ENCODE assay signal across 31 cellular contexts in the genomic region with DNA sequence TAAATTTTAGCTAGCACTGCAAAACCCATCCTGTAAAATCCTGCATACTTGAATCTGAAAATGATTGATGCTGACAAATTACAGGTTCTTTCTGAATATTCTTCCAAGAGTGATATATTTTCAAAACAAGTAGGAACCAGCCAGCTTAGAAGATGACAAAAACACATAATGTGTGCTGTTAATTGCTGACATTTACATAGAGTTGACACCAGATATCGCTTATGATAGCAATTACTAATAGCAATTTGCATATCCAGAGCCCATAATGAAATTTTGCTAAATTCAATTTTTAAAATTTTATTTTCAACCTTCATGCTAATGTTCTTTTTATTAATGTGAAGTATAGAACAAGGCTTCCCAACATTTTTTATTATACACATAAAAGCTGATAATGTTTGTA.
DNase-seq lines count a peak whose midpoint lies in the region; ATAC-seq, FAIRE-seq and TF ChIP-seq lines count a peak whose summit lies in the region.
"Had no signal": no experiment of that assay in that cellular context is flagged by ENCODE, and none has a peak within 500 bp of the region (broad histone marks: within the 10 kb centered on the region; RNA-seq: fewer than 3 reads in every experiment).

No MANE protein-coding gene starts in this region.

- TF ChIP-seq RAD21 in HepG2 (CRISPR knock-in tag; IDR thresholded peaks at IDR 0.05), result no peak

- H3K9ac ChIP-seq in HepG2 (ENCODE audit: insufficient read depth, low read depth, low read length), result no peak overlapping the region
- H3K9ac ChIP-seq: BLaER1; BLaER1 treated with 17β-estradiol and CSF1 and Interleukin-3, amounts not matched to agents 10 nM and 100 nM had no signal

- H3K79me2 ChIP-seq in HepG2 (ENCODE audit: insufficient read depth, low read length), result no peaks in the 10 kb centered on the region

- H3K27me3 ChIP-seq in HepG2 (ENCODE audit: control insufficient read depth in 1 of 2, insufficient read depth in 2 of 2, low read length in 2 of 2), result 0 out of 5 replicates have a peak, but pooled peaks cover 0 to 3% of the 10 kb centered on the region in 2 experiments
- no peaks in the 10 kb centered on the region for H3K27me3 ChIP-seq in right lobe of liver
- no peaks in the 10 kb centered on the region for H3K27me3 ChIP-seq in neutrophil
- H3K27me3 ChIP-seq: BE2C; BLaER1; BLaER1 treated with 17β-estradiol and CSF1 and Interleukin-3, amounts not matched to agents 10 nM and 100 nM had no signal

- TF ChIP-seq EP300 in HepG2 (IDR thresholded peaks at IDR 0.05; ENCODE audit: low read depth in 2 of 2, low read length in 2 of 2), result no peak
- TF ChIP-seq EP300 in HepG2 (CRISPR knock-in tag; IDR thresholded peaks at IDR 0.05; ENCODE audit: borderline replicate concordance), result no peak

- in situ Hi-C loops in HepG2 (cut with HindIII; ENCODE audit: extremely low pct_ligation_motif_present, low pct_unique_long_range_greater_than_20kb), result no loop called here

- H3K9me3 ChIP-seq in HepG2 (ENCODE audit: low read length) (no peaks in the 10 kb centered on the region), right lobe of liver (no peaks in the 10 kb centered on the region), neutrophil (no peaks in the 10 kb centered on the region)
- H3K9me3 ChIP-seq: A549; BE2C; BLaER1 treated with 17β-estradiol and CSF1 and Interleukin-3, amounts not matched to agents 10 nM and 100 nM; Caco-2 had no signal

- POLR2A ChIA-PET in HepG2 (lab: Yijun Ruan, JAX), result no interaction called here

- H3K4me3 ChIP-seq in HepG2 (replicated peaks in 1 of 3; ENCODE audit: insufficient read depth in 1 of 3, low read depth in 2 of 3, low read length in 3 of 3) (no peak overlapping the region), right lobe of liver (no peak overlapping the region), neutrophil (ENCODE audit: low read depth in 1 of 2, low read length in 1 of 2) (no peak overlapping the region)
- H3K4me3 ChIP-seq: A549; BLaER1; BLaER1 treated with 17β-estradiol and CSF1 and Interleukin-3, amounts not matched to agents 10 nM and 100 nM had no signal

- TF ChIP-seq POLR2A in HepG2 (IDR thresholded peaks at IDR 0.05; ENCODE audit: insufficient read depth in 1 of 2, low read depth in 2 of 2, low read length in 2 of 2), result no peak
- no peak for TF ChIP-seq POLR2A in right lobe of liver (IDR thresholded peaks at IDR 0.05)

- H3K4me1 ChIP-seq in HepG2 (ENCODE audit: insufficient read depth, low read length), result no peaks in the 10 kb centered on the region
- H3K4me1 ChIP-seq in right lobe of liver, result no peaks in the 10 kb centered on the region
- peaks cover 28 to 30% of the 10 kb centered on the region in 2 experiments for H3K4me1 ChIP-seq in neutrophil (ENCODE audit: control insufficient read depth in 1 of 2, insufficient read depth in 1 of 2, low read depth in 1 of 2, low read length in 1 of 2)
- H3K4me1 ChIP-seq: A549; BE2C; BLaER1; BLaER1 treated with 17β-estradiol and CSF1 and Interleukin-3, amounts not matched to agents 10 nM and 100 nM; Caco-2 had no signal

- H2AFZ ChIP-seq in HepG2 (ENCODE audit: low read length), result no peak overlapping the region

- DNase-seq in HepG2 (ENCODE audit: low spot score), result no peak
- no peak for DNase-seq in right lobe of liver
- DNase-seq: 8988T; ACHN; AML-193; BE2C; C1 segment of cervical spinal cord; Caco-2; Calu3; CD4-positive, alpha-beta memory T cell; CD4-positive, alpha-beta T cell; CD4-positive, CD25-positive, alpha-beta regulatory T cell; CD8-positive, alpha-beta memory T cell; CD8-positive, alpha-beta T cell; COR-L47; DMS 273 treated with DMSO at 0.1 percent for 48 hours; DMS153; DMS53; DMS79; DMS79 treated with DMSO at 0.1 percent for 48 hours; DND-41; EL had no signal

- no peak overlapping the region for H3K27ac ChIP-seq in HepG2 (ENCODE audit: extremely low read length, insufficient read depth, low read length)
- no peak overlapping the region for H3K27ac ChIP-seq in right lobe of liver
- H3K27ac ChIP-seq in neutrophil, result peak overlapping the region; percentile 74
- H3K27ac ChIP-seq: 22Rv1; A549; BLaER1; BLaER1 treated with 17β-estradiol and CSF1 and Interleukin-3, amounts not matched to agents 10 nM and 100 nM; C4-2B had no signal

- CTCF ChIA-PET in HepG2 (lab: Yijun Ruan, JAX; ENCODE audit: low intra/inter-chr PET ratio, low total read pairs), result no interaction called here

- H3K4me2 ChIP-seq in HepG2 (ENCODE audit: low read depth, low read length), result no peak overlapping the region
- H3K4me2 ChIP-seq: A549; BLaER1; BLaER1 treated with 17β-estradiol and CSF1 and Interleukin-3, amounts not matched to agents 10 nM and 100 nM had no signal

- TF ChIP-seq CTCF in HepG2 (CRISPR knock-in tag; IDR thresholded peaks at IDR 0.05), result no peak
- no peak for TF ChIP-seq CTCF in right lobe of liver (IDR thresholded peaks at IDR 0.05)
- no peak for TF ChIP-seq CTCF in neutrophil (IDR thresholded peaks at IDR 0.05)

- no TSS peak for BruUV-seq in HepG2 (replicated peaks; lab: Mats Ljungman, UMichigan)

- H3K36me3 ChIP-seq in HepG2 (replicated peaks in 1 of 2; ENCODE audit: control insufficient read depth in 1 of 2, insufficient read depth in 2 of 2, low read length in 2 of 2) (no peaks in the 10 kb centered on the region), right lobe of liver (no peaks in the 10 kb centered on the region), neutrophil (no peaks in the 10 kb centered on the region)
- H3K36me3 ChIP-seq: BE2C; BLaER1; BLaER1 treated with 17β-estradiol and CSF1 and Interleukin-3, amounts not matched to agents 10 nM and 100 nM had no signal

- intact Hi-C loops in HepG2 (cut with micrococcal nuclease; ENCODE audit: unreplicated experiment) (no loop called here), right lobe of liver (cut with DNase I) (no loop called here)

- ATAC-seq in HepG2 (no peak), right lobe of liver (no peak), GM18909 (IDR thresholded peaks at IDR 0.05; ENCODE audit: poor library complexity, unreplicated experiment) (no peak)
- ATAC-seq: A549; CD8-positive, alpha-beta T cell had no signal

- no peak for FAIRE-seq in HepG2 (lab: Jason Lieb, UNC)
- FAIRE-seq: A204.1, A549, D721Med had no signal

- H4K20me1 ChIP-seq in HepG2 (ENCODE audit: insufficient read depth, low read length), result no peaks in the 10 kb centered on the region
- H4K20me1 ChIP-seq: BLaER1; BLaER1 treated with 17β-estradiol and CSF1 and Interleukin-3, amounts not matched to agents 10 nM and 100 nM had no signal

- WGBS in HepG2 (ENCODE audit: low lambda C conversion rate), result 1% methylated on average over 1 of the region's 1 CpG
- WGBS in right lobe of liver (ENCODE audit: insufficient coverage, low coverage, low lambda C conversion rate, missing lambda C conversion rate), result 56% methylated on average over 1 of the region's 1 CpG

TF ChIP-seq in HepG2, 621 proteins besides CTCF, POLR2A, EP300 and RAD21:
- TF ChIP-seq THYN1 (CRISPR knock-in tag; IDR thresholded peaks at IDR 0.05; ENCODE audit: borderline replicate concordance, low read depth) (no peak), ZNF333 (CRISPR knock-in tag; IDR thresholded peaks at IDR 0.05; ENCODE audit: borderline replicate concordance) (no peak), ZNF562 (CRISPR knock-in tag; IDR thresholded peaks at IDR 0.05; ENCODE audit: borderline replicate concordance) (no peak), MAFF (IDR thresholded peaks at IDR 0.05; ENCODE audit: low read depth, low read length) (peak; percentile 60; the same call in 1 of the 2 replicates), MAFK (conservative IDR thresholded peaks at IDR 0.05 in 1 of 2, IDR thresholded peaks at IDR 0.05 in 1 of 2; ENCODE audit: low read length in 2 of 2) (peak in 1 of 2 experiments; percentile 60; a peak in 2 of 4 replicates)
TF ChIP-seq in HepG2: peak in this region for 2.
